Comparison of ENCODE assay signal across 20 cellular contexts in genomic region chr13:25679936-25680335, GRCh38.
"Had no signal": no experiment of that assay in that cellular context is flagged by ENCODE, and none has a peak within 500 bp of the region (broad histone marks: within the 10 kb centered on the region; RNA-seq: fewer than 3 reads in every experiment).

No MANE protein-coding gene starts in this region.

- H3K27me3 ChIP-seq: colonic mucosa, gastroesophageal sphincter, left lung had no signal

- H3K4me1 ChIP-seq: colonic mucosa, foreskin keratinocyte, gastroesophageal sphincter, heart right ventricle, left lung, lower lobe of right lung had no signal

- H3K4me3 ChIP-seq: colonic mucosa, gastroesophageal sphincter, heart right ventricle, left lung, lower lobe of right lung, mucosa of descending colon had no signal

- H3K9me3 ChIP-seq: colonic mucosa, gastroesophageal sphincter, heart right ventricle, left lung, lower lobe of right lung, mucosa of descending colon had no signal

- DNase-seq: colonic mucosa; cortex of kidney; effector CD8-positive, alpha-beta T cell; effector memory CD8-positive, alpha-beta T cell; endodermal cell; erythroblast; foreskin keratinocyte; heart right ventricle; hippocampal formation; left cardiac atrium; left lung; left ventricle myocardium superior; lower lobe of right lung; mesenchymal stem cell; mucosa of descending colon; naive B cell; naive thymus-derived CD8-positive, alpha-beta T cell had no signal

- H3K27ac ChIP-seq: colonic mucosa, epithelial cell of prostate, foreskin keratinocyte, gastroesophageal sphincter, heart right ventricle, left lung, lower lobe of right lung had no signal

- H3K36me3 ChIP-seq: colonic mucosa, gastroesophageal sphincter, heart right ventricle, left lung, lower lobe of right lung had no signal

- ATAC-seq: effector memory CD8-positive, alpha-beta T cell; esophagus mucosa; foreskin keratinocyte; gastroesophageal sphincter; heart right ventricle; left cardiac atrium; left lung; left ventricle myocardium superior; lower lobe of right lung; mucosa of descending colon; naive thymus-derived CD8-positive, alpha-beta T cell had no signal
